ENCODE assay signal across 24 cellular contexts in the genomic region with DNA sequence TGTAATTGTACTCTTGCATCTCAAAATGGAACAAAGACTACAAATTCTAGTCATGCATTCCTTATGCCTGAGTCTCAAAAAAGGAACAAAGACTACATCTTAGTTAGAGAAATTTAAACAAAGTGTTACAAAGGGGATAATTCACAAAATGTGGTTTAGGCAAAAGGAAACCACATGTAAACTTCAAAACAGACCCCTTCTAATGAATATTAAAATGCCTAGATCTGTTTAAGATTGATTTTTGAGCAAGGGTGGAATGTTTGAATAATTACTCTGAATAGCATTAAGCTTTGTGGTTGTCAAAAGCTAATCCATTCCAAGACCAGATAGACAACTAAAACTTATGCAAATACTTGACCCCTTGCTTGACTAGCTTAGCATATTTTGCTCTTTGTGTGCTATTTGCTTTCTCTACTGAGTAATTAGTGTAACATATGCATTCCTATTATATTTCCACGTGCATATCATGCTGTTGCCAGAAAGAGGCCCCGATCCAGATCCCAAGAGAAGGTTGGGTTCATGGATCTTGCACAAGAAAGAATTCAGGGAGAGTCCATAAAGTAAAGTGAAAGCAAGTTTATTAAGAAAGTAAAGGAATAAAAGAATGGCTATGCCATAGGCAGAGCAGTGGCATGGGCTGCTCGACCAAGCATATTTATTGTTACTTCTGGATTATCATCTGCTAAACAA.
"Had no signal": no experiment of that assay in that cellular context is flagged by ENCODE, and none has a peak within 500 bp of the region (broad histone marks: within the 10 kb centered on the region; RNA-seq: fewer than 3 reads in every experiment).

No MANE protein-coding gene starts in this region.

- H3K27me3 ChIP-seq: body of pancreas, hepatocyte, left lung, tibial nerve had no signal

- H3K27ac ChIP-seq: body of pancreas, hepatocyte, left lung, tibial nerve had no signal

- H3K79me2 ChIP-seq: hepatocyte had no signal

- DNase-seq: activated CD4-positive, alpha-beta T cell treated with anti-CD3 and anti-CD28 coated beads, Interleukin-2, amount 50 U/mL, for 4 hours; activated naive CD4-positive, alpha-beta T cell treated with anti-CD3 and anti-CD28 coated beads for 36 hours; activated naive CD8-positive, alpha-beta T cell treated with anti-CD3 and anti-CD28 coated beads, Interleukin-2, amount 50 U/mL, for 24 hours; activated T-cell treated with anti-CD3 and anti-CD28 coated beads for 4 hours; body of pancreas; central memory CD4-positive, alpha-beta T cell; cortex of kidney; effector CD8-positive, alpha-beta T cell; kidney; left lung; mammary epithelial cell; naive B cell; nucleus accumbens; posterior cingulate gyrus; stimulated activated CD4-positive, alpha-beta T cell treated with anti-CD3 and anti-CD28 coated beads, Interleukin-4, amount 100 ng/mL, for 24 hours; stimulated activated naive CD4-positive, alpha-beta T cell; substantia nigra; T-cell; T-helper 9 cell had no signal

- H3K4me1 ChIP-seq: body of pancreas, left lung had no signal

- H3K4me3 Mint-ChIP-seq: activated naive CD4-positive, alpha-beta T cell treated with anti-CD3 and anti-CD28 coated beads for 36 hours; activated naive CD8-positive, alpha-beta T cell treated with anti-CD3 and anti-CD28 coated beads, Interleukin-2, amount 50 U/mL, for 24 hours; activated T-helper 17 cell treated with anti-CD3 and anti-CD28 coated beads, Interleukin-2, amount 50 U/mL, for 72 hours; naive B cell; T-cell had no signal

- H3K27me3 Mint-ChIP-seq: activated naive CD8-positive, alpha-beta T cell treated with anti-CD3 and anti-CD28 coated beads, Interleukin-2, amount 50 U/mL, for 24 hours; activated T-helper 17 cell treated with anti-CD3 and anti-CD28 coated beads, Interleukin-2, amount 50 U/mL, for 72 hours; naive B cell; T-cell had no signal

- H3K27ac Mint-ChIP-seq: activated naive CD4-positive, alpha-beta T cell treated with anti-CD3 and anti-CD28 coated beads for 36 hours; activated naive CD8-positive, alpha-beta T cell treated with anti-CD3 and anti-CD28 coated beads, Interleukin-2, amount 50 U/mL, for 24 hours; activated T-helper 17 cell treated with anti-CD3 and anti-CD28 coated beads, Interleukin-2, amount 50 U/mL, for 72 hours; naive B cell; T-cell had no signal

- H2AFZ ChIP-seq: hepatocyte had no signal

- H3K4me2 ChIP-seq: hepatocyte had no signal

- H3K4me3 ChIP-seq: body of pancreas, hepatocyte, left lung, skin epidermis, tibial nerve had no signal

- H3K4me1 Mint-ChIP-seq: activated naive CD8-positive, alpha-beta T cell treated with anti-CD3 and anti-CD28 coated beads, Interleukin-2, amount 50 U/mL, for 24 hours; activated T-helper 17 cell treated with anti-CD3 and anti-CD28 coated beads, Interleukin-2, amount 50 U/mL, for 72 hours; naive B cell; T-cell had no signal

- H3K9me3 ChIP-seq: body of pancreas had no signal

- H3K36me3 ChIP-seq: left lung, tibial nerve had no signal

- H3K36me3 Mint-ChIP-seq: naive B cell, T-cell had no signal

- ATAC-seq: activated CD4-positive, CD25-positive, alpha-beta regulatory T cell treated with anti-CD3 and anti-CD28 coated beads, Interleukin-2, amount 50 U/mL, for 24 hours; activated naive CD8-positive, alpha-beta T cell treated with anti-CD3 and anti-CD28 coated beads, Interleukin-2, amount 50 U/mL, for 24 hours; activated T-helper 17 cell treated with anti-CD3 and anti-CD28 coated beads, Interleukin-2, amount 50 U/mL, for 72 hours; body of pancreas; left lung; T-cell had no signal
